Comparison of ENCODE assay signal across 12 cellular contexts in genomic region chr17:81285894-81286293, GRCh38. TPM values are rescaled to one million over a fixed set of nuclear protein-coding genes. Genes with fewer than 3 reads are reported as not detected.
DNase-seq lines count a peak whose midpoint lies in the region; ATAC-seq lines count a peak whose summit lies in the region.
"Had no signal": no experiment of that assay in that cellular context is flagged by ENCODE, and none has a peak within 500 bp of the region (broad histone marks: within the 10 kb centered on the region; RNA-seq: fewer than 3 reads in every experiment).

No MANE protein-coding gene starts in this region.

- H3K36me3 ChIP-seq in mesodermal cell (ENCODE audit: control insufficient read depth, insufficient read depth, low read length): peaks cover 44% of the 10 kb centered on the region
- H3K36me3 ChIP-seq in urinary bladder (ENCODE audit: insufficient read depth): peaks cover 3% of the 10 kb centered on the region
- H3K36me3 ChIP-seq: BE2C, neural progenitor cell had no signal

- H3K4me3 ChIP-seq in mesodermal cell (ENCODE audit: extremely low read depth, insufficient read depth, low read length, poor library complexity, severe bottlenecking): no peak overlapping the region
- peak overlapping the region; percentile 22 for H3K4me3 ChIP-seq in urinary bladder (ENCODE audit: low read depth, low read length)
- H3K4me3 ChIP-seq: neural progenitor cell had no signal

- peak overlapping the region; percentile 86 for H3K4me3 Mint-ChIP-seq in activated naive CD4-positive, alpha-beta T cell treated with anti-CD3 and anti-CD28 coated beads, Interleukin-2, amount 50 U/mL, for 24 hours
- H3K4me3 Mint-ChIP-seq: neural progenitor cell had no signal

- H3K9me3 ChIP-seq in mesodermal cell (ENCODE audit: control insufficient read depth, low read length): no peaks in the 10 kb centered on the region
- H3K9me3 ChIP-seq: BE2C had no signal

- 91 to 95% methylated on average over 9 to 12 of the region's 12 CpGs for WGBS in mesodermal cell (ENCODE audit: insufficient coverage in 2 of 2), 2 experiments
- 66% methylated on average over 12 of the region's 12 CpGs for WGBS in urinary bladder

- H3K9me3 Mint-ChIP-seq in activated naive CD4-positive, alpha-beta T cell treated with anti-CD3 and anti-CD28 coated beads, Interleukin-2, amount 50 U/mL, for 24 hours: no peaks in the 10 kb centered on the region
- H3K9me3 Mint-ChIP-seq: neural progenitor cell had no signal

- peaks cover 45% of the 10 kb centered on the region for H3K4me1 Mint-ChIP-seq in activated naive CD4-positive, alpha-beta T cell treated with anti-CD3 and anti-CD28 coated beads, Interleukin-2, amount 50 U/mL, for 24 hours

- H3K27ac Mint-ChIP-seq in activated naive CD4-positive, alpha-beta T cell treated with anti-CD3 and anti-CD28 coated beads, Interleukin-2, amount 50 U/mL, for 24 hours: peak overlapping the region; percentile 95
- H3K27ac Mint-ChIP-seq: neural progenitor cell had no signal

- H3K36me3 Mint-ChIP-seq in activated naive CD4-positive, alpha-beta T cell treated with anti-CD3 and anti-CD28 coated beads, Interleukin-2, amount 50 U/mL, for 24 hours: no peaks in the 10 kb centered on the region

- ATAC-seq in GM21737 (IDR thresholded peaks at IDR 0.05; ENCODE audit: unreplicated experiment): no peak

- no peaks in the 10 kb centered on the region for H3K27me3 Mint-ChIP-seq in activated naive CD4-positive, alpha-beta T cell treated with anti-CD3 and anti-CD28 coated beads, Interleukin-2, amount 50 U/mL, for 24 hours

- H3K27ac ChIP-seq in caudate nucleus (ENCODE audit: low read depth, low read length): peak overlapping the region; percentile 76
- peak overlapping the region; percentile 53 for H3K27ac ChIP-seq in mesodermal cell (ENCODE audit: low read depth, low read length, severe bottlenecking)
- no peak overlapping the region for H3K27ac ChIP-seq in urinary bladder (ENCODE audit: low read depth)
- H3K27ac ChIP-seq: epithelial cell of prostate, neural progenitor cell had no signal

- no peak for DNase-seq in activated naive CD4-positive, alpha-beta T cell treated with anti-CD3 and anti-CD28 coated beads, Interleukin-2, amount 50 U/mL, for 16 hours
- no peak for DNase-seq in caudate nucleus (lab: John Stamatoyannopoulos, UW)
- no peak for DNase-seq in stimulated activated CD4-positive, alpha-beta T cell treated with anti-CD3 and anti-CD28 coated beads, Interleukin-4, amount 100 ng/mL, for 1 hour
- DNase-seq in GM19238 (ENCODE audit: insufficient read length, low spot score): no peak
- DNase-seq: BE2C; NK-92 treated with Interleukin-12 subunit alpha and Interleukin-12 subunit beta, amount 100 ng/mL, for 24 hours had no signal

- H3K4me1 ChIP-seq in mesodermal cell (ENCODE audit: control insufficient read depth, insufficient read depth, low read length, poor library complexity, severe bottlenecking) (peaks cover 12% of the 10 kb centered on the region), urinary bladder (ENCODE audit: insufficient read depth) (no peaks in the 10 kb centered on the region)
- H3K4me1 ChIP-seq: BE2C had no signal

RNA-seq across cellular contexts. Expression of gene SLC38A10, which starts 9.2 kb away (rescaled TPM):
- polyA plus RNA-seq in mesodermal cell (2013, experiment 1 of 2): 36.0 TPM
- 36.0 TPM for polyA plus RNA-seq in mesodermal cell (2013, experiment 2 of 2)
- total RNA-seq in urinary bladder: 28.5 TPM
- 82.3 TPM for polyA plus RNA-seq in urinary bladder

RNA-seq across cellular contexts. Expression of gene NDUFAF8, which starts 46.8 kb away (rescaled TPM):
- 44.8 TPM for polyA plus RNA-seq in mesodermal cell (2013, experiment 1 of 2)
- 45.9 TPM for polyA plus RNA-seq in mesodermal cell (2013, experiment 2 of 2)
- 11.2 TPM for total RNA-seq in urinary bladder
- polyA plus RNA-seq in urinary bladder: 26.7 TPM

RNA-seq across cellular contexts. Expression of gene TEPSIN, which starts 47.0 kb away (rescaled TPM):
- 23.7 TPM for polyA plus RNA-seq in mesodermal cell (2013, experiment 1 of 2)
- 18.4 TPM for polyA plus RNA-seq in mesodermal cell (2013, experiment 2 of 2)
- 12.3 TPM for total RNA-seq in urinary bladder
- polyA plus RNA-seq in urinary bladder: 36.6 TPM
